9 cellular contexts compared by ENCODE assay signal in the genomic region with DNA sequence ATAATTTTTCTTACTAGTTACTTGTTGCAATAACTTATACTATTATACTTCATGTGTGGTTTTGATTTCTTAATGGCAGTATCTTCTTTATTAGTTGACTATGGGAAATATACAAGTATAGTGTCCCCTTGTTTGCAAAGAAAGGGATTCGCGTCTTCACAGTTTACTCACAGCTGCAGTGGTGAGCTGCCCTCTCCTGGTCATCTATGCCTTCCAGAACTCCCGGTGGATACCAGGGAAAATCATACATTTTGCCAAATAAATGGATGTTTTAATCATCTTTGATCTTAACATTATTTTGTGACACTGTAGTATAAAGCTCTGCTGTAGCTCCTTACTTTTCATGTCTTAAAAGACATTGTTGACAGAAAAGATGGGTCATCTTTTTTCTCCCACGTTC.
A peak's percentile ranks its signal among the peaks of the same experiment; 100 is the strongest.
DNase-seq lines count a peak whose midpoint lies in the region; FAIRE-seq and TF ChIP-seq lines count a peak whose summit lies in the region.
"Had no signal": no experiment of that assay in that cellular context is flagged by ENCODE, and none has a peak within 500 bp of the region (broad histone marks: within the 10 kb centered on the region; RNA-seq: fewer than 3 reads in every experiment).

No MANE protein-coding gene starts in this region.

- no peak overlapping the region for H3K4me3 ChIP-seq in NB4 (ENCODE audit: low read depth, low read length)
- no peak overlapping the region for H3K4me3 ChIP-seq in dorsolateral prefrontal cortex

- H3K27ac Mint-ChIP-seq in neural crest cell (ENCODE audit: unreplicated experiment): no peak overlapping the region

- no peak overlapping the region for H3K27ac ChIP-seq in dorsolateral prefrontal cortex

- TF ChIP-seq POLR2A in NB4 (IDR thresholded peaks at IDR 0.05; ENCODE audit: extremely low read depth, insufficient read length): no peak
- no peak for TF ChIP-seq POLR2A in GM12891 (IDR thresholded peaks at IDR 0.05; ENCODE audit: low read depth, low read length)

- H3K27me3 ChIP-seq in dorsolateral prefrontal cortex: no peaks in the 10 kb centered on the region

- H3K9me3 Mint-ChIP-seq in neural crest cell: no peaks in the 10 kb centered on the region

- H3K4me1 Mint-ChIP-seq in neural crest cell: peaks cover 28% of the 10 kb centered on the region

- FAIRE-seq in GM12891 (lab: Jason Lieb, UNC): no peak

- no peak for TF ChIP-seq CTCF in NB4 (IDR thresholded peaks at IDR 0.05; ENCODE audit: low read depth, low read length)
- TF ChIP-seq CTCF in dorsolateral prefrontal cortex (IDR thresholded peaks at IDR 0.05 in 54 of 56, conservative IDR thresholded peaks at IDR 0.05 in 2 of 56; ENCODE audit: low read depth in 1 of 56, partially characterized antibody in 56 of 56): peak in 54 of 56 donors; percentile 27 to 77 (median 58)
- TF ChIP-seq CTCF in neural crest cell (conservative IDR thresholded peaks at IDR 0.05): peak; percentile 61

- no peak overlapping the region for H3K4me3 Mint-ChIP-seq in neural crest cell

- peak; percentile 43 for DNase-seq in EH (ENCODE audit: low read depth)
- peak; percentile 10 for DNase-seq in NB4 (ENCODE audit: low read depth)
- peak in 3 of 10 donors; percentile 12 to 37 (median 22) for DNase-seq in dorsolateral prefrontal cortex
- peak; percentile 11 for DNase-seq in neural crest cell (ENCODE audit: low read depth, low spot score)
- DNase-seq in activated CD8-positive, alpha-beta memory T cell treated with anti-CD3 and anti-CD28 coated beads for 24 hours: no peak
- DNase-seq in activated effector memory CD4-positive, alpha-beta T cell treated with anti-CD3 and anti-CD28 coated beads, Interleukin-2, amount 50 U/mL, for 16 hours: no peak
- no peak for DNase-seq in activated CD8-positive, alpha-beta memory T cell treated with anti-CD3 and anti-CD28 coated beads, Interleukin-2, amount 50 U/mL, for 48 hours
- DNase-seq in GM12891 (ENCODE audit: insufficient read length, low spot score): no peak
- DNase-seq: NCI-H510A treated with DMSO at 0.1 percent for 48 hours had no signal

- H3K27me3 Mint-ChIP-seq in neural crest cell (ENCODE audit: low read depth): no peaks in the 10 kb centered on the region

- intact Hi-C loops in dorsolateral prefrontal cortex (cut with DNase I): loop anchor here (5.0 to 10.0 kb wide), 3 partner anchors 265 to 390 kb away; no protein-coding TSS in a partner anchor

- no peaks in the 10 kb centered on the region for H3K36me3 Mint-ChIP-seq in neural crest cell (ENCODE audit: low read depth)

TF ChIP-seq in GM12891, 5 proteins besides CTCF, POLR2A, EP300 and RAD21:
- TF ChIP-seq SPI1 (IDR thresholded peaks at IDR 0.05; ENCODE audit: low read depth, low read length) (no peak), PAX5 (IDR thresholded peaks at IDR 0.05; ENCODE audit: insufficient read depth, low read length, severe bottlenecking) (no peak), POU2F2 (IDR thresholded peaks at IDR 0.05; ENCODE audit: low read depth, low read length) (no peak), POLR2AphosphoS5 (IDR thresholded peaks at IDR 0.05; ENCODE audit: low read depth, low read length) (no peak), TAF1 (IDR thresholded peaks at IDR 0.05; ENCODE audit: low read depth, low read length) (no peak)

Comparison
In these comparisons a context has a peak if more than half of its experiments do, and no peak if none do; other contexts are left out.
1. DNase-seq: peak in EH (single experiment), NB4 (single experiment) and neural crest cell (single experiment); none in activated CD8-positive, alpha-beta memory T cell treated with anti-CD3 and anti-CD28 coated beads for 24 hours (single experiment), activated effector memory CD4-positive, alpha-beta T cell treated with anti-CD3 and anti-CD28 coated beads, Interleukin-2, amount 50 U/mL, for 16 hours (single experiment), activated CD8-positive, alpha-beta memory T cell treated with anti-CD3 and anti-CD28 coated beads, Interleukin-2, amount 50 U/mL, for 48 hours (single experiment) and GM12891 (single experiment).